ENCODE assay signal across 1 cellular context in the genomic region with DNA sequence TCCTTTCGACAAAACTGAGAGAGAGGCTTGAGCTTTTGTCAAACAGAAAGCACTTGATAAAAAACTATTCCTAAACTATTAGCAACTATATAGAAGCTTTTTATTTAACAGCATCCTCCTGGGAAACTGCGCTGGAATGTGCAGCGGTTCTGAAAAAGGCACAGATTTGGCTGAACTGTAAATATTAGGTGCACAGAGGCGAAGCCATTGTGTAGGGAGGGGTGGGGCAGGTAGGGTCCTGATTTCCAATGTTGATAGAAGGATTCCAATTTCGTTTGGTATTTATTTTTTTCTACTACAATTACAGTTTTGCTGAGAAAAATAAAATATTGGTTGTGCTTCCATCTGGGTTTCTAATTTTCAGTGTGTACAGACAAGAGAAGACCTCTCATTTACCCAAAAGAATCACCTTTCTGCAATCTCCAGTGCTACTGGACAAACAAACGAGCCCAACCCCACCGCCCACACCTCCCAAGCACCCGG.
TF ChIP-seq lines count a peak whose summit lies in the region.

No MANE protein-coding gene starts in this region.

TF ChIP-seq in GM12878, 131 proteins besides CTCF, POLR2A, EP300 and RAD21 (continued from another document):
- TF ChIP-seq POLR2AphosphoS5 (IDR thresholded peaks at IDR 0.05; ENCODE audit: low read length), result no peak
- TF ChIP-seq, protein P1, sequence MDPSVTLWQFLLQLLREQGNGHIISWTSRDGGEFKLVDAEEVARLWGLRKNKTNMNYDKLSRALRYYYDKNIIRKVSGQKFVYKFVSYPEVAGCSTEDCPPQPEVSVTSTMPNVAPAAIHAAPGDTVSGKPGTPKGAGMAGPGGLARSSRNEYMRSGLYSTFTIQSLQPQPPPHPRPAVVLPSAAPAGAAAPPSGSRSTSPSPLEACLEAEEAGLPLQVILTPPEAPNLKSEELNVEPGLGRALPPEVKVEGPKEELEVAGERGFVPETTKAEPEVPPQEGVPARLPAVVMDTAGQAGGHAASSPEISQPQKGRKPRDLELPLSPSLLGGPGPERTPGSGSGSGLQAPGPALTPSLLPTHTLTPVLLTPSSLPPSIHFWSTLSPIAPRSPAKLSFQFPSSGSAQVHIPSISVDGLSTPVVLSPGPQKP (IDR thresholded peaks at IDR 0.05; ENCODE audit: low read depth, low read length), result no peak
- TF ChIP-seq, protein P2, sequence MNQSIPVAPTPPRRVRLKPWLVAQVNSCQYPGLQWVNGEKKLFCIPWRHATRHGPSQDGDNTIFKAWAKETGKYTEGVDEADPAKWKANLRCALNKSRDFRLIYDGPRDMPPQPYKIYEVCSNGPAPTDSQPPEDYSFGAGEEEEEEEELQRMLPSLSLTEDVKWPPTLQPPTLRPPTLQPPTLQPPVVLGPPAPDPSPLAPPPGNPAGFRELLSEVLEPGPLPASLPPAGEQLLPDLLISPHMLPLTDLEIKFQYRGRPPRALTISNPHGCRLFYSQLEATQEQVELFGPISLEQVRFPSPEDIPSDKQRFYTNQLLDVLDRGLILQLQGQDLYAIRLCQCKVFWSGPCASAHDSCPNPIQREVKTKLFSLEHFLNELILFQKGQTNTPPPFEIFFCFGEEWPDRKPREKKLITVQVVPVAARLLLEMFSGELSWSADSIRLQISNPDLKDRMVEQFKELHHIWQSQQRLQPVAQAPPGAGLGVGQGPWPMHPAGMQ (IDR thresholded peaks at IDR 0.05; ENCODE audit: borderline replicate concordance), result no peak
